In genomic region chr2:127576433-127577207, GRCh38 we compare ENCODE assay signal across 8 cellular contexts. TPM values are rescaled to one million over a fixed set of nuclear protein-coding genes. Genes with fewer than 3 reads are reported as not detected.
DNase-seq lines count a peak whose midpoint lies in the region; ATAC-seq and TF ChIP-seq lines count a peak whose summit lies in the region.
"Had no signal": no experiment of that assay in that cellular context is flagged by ENCODE, and none has a peak within 500 bp of the region (broad histone marks: within the 10 kb centered on the region; RNA-seq: fewer than 3 reads in every experiment).

No MANE protein-coding gene starts in this region.

- no peak for ATAC-seq in HG02588 (IDR thresholded peaks at IDR 0.05; ENCODE audit: unreplicated experiment)
- ATAC-seq: K562 had no signal

- H3K27me3 ChIP-seq in thyroid gland, result no peaks in the 10 kb centered on the region

- TF ChIP-seq CTCF in coronary artery (IDR thresholded peaks at IDR 0.05) (no peak), lower leg skin (IDR thresholded peaks at IDR 0.05) (no peak), thyroid gland (IDR thresholded peaks at IDR 0.05) (no peak)

- TF ChIP-seq POLR2A in lower leg skin (IDR thresholded peaks at IDR 0.05) (no peak), thyroid gland (IDR thresholded peaks at IDR 0.05) (no peak)

- 56 to 93% methylated on average over 7 to 25 of the region's 26 CpGs for WGBS in lower leg skin, 2 donors
- WGBS in thyroid gland, 2 donors, result 81 to 93% methylated on average over 23 to 24 of the region's 26 CpGs

- DNase-seq in M059J (ENCODE audit: low read depth), result peak; percentile 89
- peak; percentile 91 for DNase-seq in coronary artery (ENCODE audit: low spot score)
- DNase-seq in lower leg skin (ENCODE audit: low spot score in 2 of 2), result peak; percentile 27 to 91
- DNase-seq in thyroid gland, result peak; percentile 14 to 21
- DNase-seq in GDM1 (lab: John Stamatoyannopoulos, UW), result no peak
- DNase-seq in DMS 273 (lab: John Stamatoyannopoulos, UW; ENCODE audit: unreplicated experiment), result no peak

- H3K4me3 ChIP-seq in coronary artery (peak overlapping the region; percentile 39), lower leg skin (ENCODE audit: low read depth, poor library complexity, severe bottlenecking) (no peak overlapping the region), thyroid gland (replicated peaks in 1 of 3) (no peak overlapping the region)
- H3K4me3 ChIP-seq: K562 had no signal

- H3K36me3 ChIP-seq in thyroid gland, result no peaks in the 10 kb centered on the region

- H3K9me3 ChIP-seq in thyroid gland, result no peaks in the 10 kb centered on the region

- H3K27ac ChIP-seq in coronary artery (peak overlapping the region; percentile 50 to 77), thyroid gland (no peak overlapping the region)

- intact Hi-C loops in lower leg skin (cut with DNase I; ENCODE audit: low total_unique reads) (no loop called here), thyroid gland (cut with DNase I) (no loop called here)

- H3K4me1 ChIP-seq in thyroid gland, result no peaks in the 10 kb centered on the region

RNA-seq across cellular contexts. Expression of gene MYO7B, which starts 41.1 kb away (rescaled TPM):
- 5.8 and 10.9 TPM in 2 replicates for total RNA-seq in M059J (2014; rRNA removed; shearing (Covaris generic))
- total RNA-seq in lower leg skin (10 to 100 TPM in 1 of 4 donors, 1 to 10 TPM in 3; 2.3 to 13.0 (median 4.8) TPM), thyroid gland (under 1 TPM in 1 of 4 donors, not detected in 3; 0.56 TPM)
- total RNA-seq: K562 had no signal

RNA-seq across cellular contexts. Expression of gene IWS1, which starts 50.3 kb away (rescaled TPM):
- total RNA-seq in M059J (2014; rRNA removed; shearing (Covaris generic)), result 31.8 and 43.4 TPM in 2 replicates
- total RNA-seq in lower leg skin (10 to 100 TPM; 22.7 to 47.1 (median 33.2) TPM), thyroid gland (10 to 100 TPM; 33.8 to 70.4 (median 42.1) TPM)

Comparison
In these comparisons a context has a peak if more than half of its experiments do, and no peak if none do; other contexts are left out.
1. DNase-seq: peak in M059J (single experiment), coronary artery (single experiment), lower leg skin (2 of 2) and thyroid gland (2 of 2); none in GDM1 (single experiment) and DMS 273 (single experiment).
2. H3K27ac ChIP-seq: peak in coronary artery (2 of 2); none in thyroid gland (0 of 3).